14 cellular contexts compared by ENCODE assay signal in genomic region chr11:11669447-11669846, GRCh38. TPM values are rescaled to one million over a fixed set of nuclear protein-coding genes. Genes with fewer than 3 reads are reported as not detected.
"Had no signal": no experiment of that assay in that cellular context is flagged by ENCODE, and none has a peak within 500 bp of the region (broad histone marks: within the 10 kb centered on the region; RNA-seq: fewer than 3 reads in every experiment).

No MANE protein-coding gene starts in this region.

- H3K36me3 Mint-ChIP-seq: activated CD4-positive, alpha-beta memory T cell treated with anti-CD3 and anti-CD28 coated beads for 36 hours; activated naive CD8-positive, alpha-beta T cell treated with anti-CD3 and anti-CD28 coated beads for 36 hours had no signal

- H3K36me3 ChIP-seq: breast epithelium, gastrocnemius medialis, pancreas, vagina had no signal

- H3K4me3 Mint-ChIP-seq: activated CD4-positive, alpha-beta memory T cell treated with anti-CD3 and anti-CD28 coated beads for 36 hours; activated naive CD8-positive, alpha-beta T cell treated with anti-CD3 and anti-CD28 coated beads for 36 hours; neural crest cell; stimulated activated naive CD8-positive, alpha-beta T cell treated with anti-CD3 and anti-CD28 coated beads, Interleukin-15, amount 100 ng/mL, for 72 hours; T-helper 17 cell had no signal

- H3K4me3 ChIP-seq: breast epithelium, gastrocnemius medialis, pancreas, vagina had no signal

- H3K27ac Mint-ChIP-seq: activated CD4-positive, alpha-beta memory T cell treated with anti-CD3 and anti-CD28 coated beads for 36 hours; activated naive CD8-positive, alpha-beta T cell treated with anti-CD3 and anti-CD28 coated beads for 36 hours; stimulated activated naive CD8-positive, alpha-beta T cell treated with anti-CD3 and anti-CD28 coated beads, Interleukin-15, amount 100 ng/mL, for 72 hours; T-helper 17 cell had no signal

- H3K27me3 ChIP-seq: breast epithelium, gastrocnemius medialis, pancreas, vagina had no signal

- H3K4me1 ChIP-seq: breast epithelium, gastrocnemius medialis, pancreas had no signal

- H3K9me3 Mint-ChIP-seq: activated naive CD8-positive, alpha-beta T cell treated with anti-CD3 and anti-CD28 coated beads for 36 hours; stimulated activated naive CD8-positive, alpha-beta T cell treated with anti-CD3 and anti-CD28 coated beads, Interleukin-15, amount 100 ng/mL, for 72 hours had no signal

- H3K9me3 ChIP-seq: gastrocnemius medialis, pancreas, vagina had no signal

- H3K4me1 Mint-ChIP-seq: activated naive CD8-positive, alpha-beta T cell treated with anti-CD3 and anti-CD28 coated beads for 36 hours; stimulated activated naive CD8-positive, alpha-beta T cell treated with anti-CD3 and anti-CD28 coated beads, Interleukin-15, amount 100 ng/mL, for 72 hours had no signal

- H3K27ac ChIP-seq: breast epithelium, gastrocnemius medialis, pancreas, vagina had no signal

- DNase-seq: activated CD4-positive, alpha-beta memory T cell treated with anti-CD3 and anti-CD28 coated beads for 36 hours; activated CD4-positive, CD25-positive, alpha-beta regulatory T cell treated with anti-CD3 and anti-CD28 coated beads, Interleukin-2, amount 50 U/mL, for 72 hours; activated gamma-delta T cell; activated naive CD8-positive, alpha-beta T cell treated with anti-CD3 and anti-CD28 coated beads for 36 hours; activated T-cell treated with anti-CD3 and anti-CD28 coated beads, Interleukin-2, amount 50 U/mL, for 48 hours; gastrocnemius medialis; left ventricle myocardium superior; pancreas; stimulated activated CD4-positive, alpha-beta T cell treated with anti-CD3 and anti-CD28 coated beads, Interleukin-4, amount 100 ng/mL, for 4 hours; stimulated activated naive CD8-positive, alpha-beta T cell treated with anti-CD3 and anti-CD28 coated beads, Interleukin-15, amount 100 ng/mL, for 72 hours; T-helper 17 cell had no signal

RNA-seq across cellular contexts. Expression of gene GALNT18, which starts 47.6 kb away (rescaled TPM):
- total RNA-seq: T-helper 17 cell had no signal
